ENCODE assay signal across 14 cellular contexts in genomic region chr11:70210051-70210501, GRCh38. TPM values are rescaled to one million over a fixed set of nuclear protein-coding genes. Genes with fewer than 3 reads are reported as not detected.
DNase-seq lines count a peak whose midpoint lies in the region; ATAC-seq and TF ChIP-seq lines count a peak whose summit lies in the region.
"Had no signal": no experiment of that assay in that cellular context is flagged by ENCODE, and none has a peak within 500 bp of the region (broad histone marks: within the 10 kb centered on the region; RNA-seq: fewer than 3 reads in every experiment).

No MANE protein-coding gene starts in this region.

- H3K79me1 ChIP-seq in mesendoderm (ENCODE audit: low read length), result peaks cover 18% of the 10 kb centered on the region

- no peak overlapping the region for H4K8ac ChIP-seq in mesendoderm (ENCODE audit: low read depth, low read length)

- H3K56ac ChIP-seq in mesendoderm (ENCODE audit: low read length), result peak overlapping the region; percentile 2

- peak overlapping the region; percentile 22 for H3K27ac ChIP-seq in mesendoderm (ENCODE audit: low read depth, low read length)
- H3K27ac ChIP-seq: C4-2B, KMS-11 had no signal

- peak; percentile 51 for DNase-seq in AG08395 (ENCODE audit: low spot score)
- peak; percentile 53 to 58 for DNase-seq in HAP-1 (ENCODE audit: low spot score in 2 of 2)
- peak; percentile 73 for DNase-seq in astrocyte of the spinal cord (ENCODE audit: low read depth, low spot score)
- no peak for DNase-seq in mesendoderm
- no peak for DNase-seq in germinal center (ENCODE audit: low spot score)
- no peak for DNase-seq in stimulated activated CD4-positive, alpha-beta T cell treated with anti-CD3 and anti-CD28 coated beads, Interleukin-4, amount 100 ng/mL, for 4 hours
- no peak for DNase-seq in NCI-H1417 treated with DMSO at 0.1 percent for 48 hours (lab: John Stamatoyannopoulos, UW)
- DNase-seq: cortex of kidney; NCI-H446 treated with DMSO at 0.1 percent for 48 hours; stimulated activated CD4-positive, alpha-beta T cell treated with anti-CD3 and anti-CD28 coated beads, Interleukin-1b, Interleukin-23, amount 100 ng/mL, for 48 hours; SW 1271 had no signal

- H3K36me3 ChIP-seq in HAP-1 (replicated peaks) (peaks cover 32% of the 10 kb centered on the region), mesendoderm (ENCODE audit: control insufficient read depth, insufficient read depth, low read length) (peaks cover 9% of the 10 kb centered on the region)

- H3K9me3 ChIP-seq in HAP-1, result no peaks in the 10 kb centered on the region

- H3K27me3 ChIP-seq in HAP-1 (ENCODE audit: low read depth) (no peaks in the 10 kb centered on the region), mesendoderm (ENCODE audit: insufficient read depth, low read length, poor library complexity) (no peaks in the 10 kb centered on the region)

- no peak overlapping the region for H3K18ac ChIP-seq in mesendoderm (ENCODE audit: low read length)

- H2AK5ac ChIP-seq in mesendoderm (ENCODE audit: low read length), result no peak overlapping the region

- no CpG with 5 or more reads among the region's 8 CpGs for WGBS in mesendoderm (ENCODE audit: extremely low coverage, insufficient coverage, low lambda C conversion rate)

- peaks cover 18% of the 10 kb centered on the region for H3K79me2 ChIP-seq in mesendoderm (ENCODE audit: control insufficient read depth, insufficient read depth, low read length)

- no peak for TF ChIP-seq CTCF in astrocyte of the spinal cord (IDR thresholded peaks at IDR 0.05; ENCODE audit: low read depth, low read length)

- no peak overlapping the region for H2BK5ac ChIP-seq in mesendoderm (ENCODE audit: low read length)

- H4K5ac ChIP-seq in mesendoderm (ENCODE audit: low read length), result no peak overlapping the region

- no peak overlapping the region for H2BK15ac ChIP-seq in mesendoderm (replicated peaks; ENCODE audit: low read depth)

- no peak for ATAC-seq in HG02763 (IDR thresholded peaks at IDR 0.05; ENCODE audit: unreplicated experiment)

- H3K9ac ChIP-seq in mesendoderm (ENCODE audit: low read length), result no peak overlapping the region
- H3K9ac ChIP-seq: KMS-11 had no signal

- H3K23ac ChIP-seq in mesendoderm (ENCODE audit: low read length), result no peak overlapping the region

- no peak overlapping the region for H2BK120ac ChIP-seq in mesendoderm (ENCODE audit: low read depth, low read length)

- no peak overlapping the region for H3K4me2 ChIP-seq in mesendoderm (ENCODE audit: low read length)
- H3K4me2 ChIP-seq: KMS-11 had no signal

- no peak overlapping the region for H3K4ac ChIP-seq in mesendoderm (ENCODE audit: low read depth, low read length)

- in situ Hi-C loops in HAP-1 (cut with MboI; ENCODE audit: low sequenced_read_pairs), result no loop called here
- in situ Hi-C loops in astrocyte of the spinal cord (cut with HindIII; ENCODE audit: low sequenced_read_pairs), result no loop called here

- H3K4me1 ChIP-seq in HAP-1, result peaks cover 10% of the 10 kb centered on the region
- peaks cover under 1% of the 10 kb centered on the region for H3K4me1 ChIP-seq in mesendoderm (ENCODE audit: control insufficient read depth, low read depth, low read length)

- H3K4me3 ChIP-seq in HAP-1 (no peak overlapping the region), astrocyte of the spinal cord (ENCODE audit: low read depth, low read length) (no peak overlapping the region), mesendoderm (ENCODE audit: low read length) (no peak overlapping the region)

RNA-seq across cellular contexts. Expression of gene FADD, which starts 7.0 kb away (rescaled TPM):
- polyA plus RNA-seq in mesendoderm (2013, experiment 1 of 2), result 40.9 TPM
- 40.4 TPM for polyA plus RNA-seq in mesendoderm (2013, experiment 2 of 2)

Comparison
In these comparisons a context has a peak if more than half of its experiments do, and no peak if none do; other contexts are left out.
1. DNase-seq: peak in AG08395 (single experiment), HAP-1 (2 of 2) and astrocyte of the spinal cord (single experiment); none in mesendoderm (single experiment), germinal center (single experiment), stimulated activated CD4-positive, alpha-beta T cell treated with anti-CD3 and anti-CD28 coated beads, Interleukin-4, amount 100 ng/mL, for 4 hours (0 of 2) and NCI-H1417 treated with DMSO at 0.1 percent for 48 hours (single experiment).